In the genomic region with DNA sequence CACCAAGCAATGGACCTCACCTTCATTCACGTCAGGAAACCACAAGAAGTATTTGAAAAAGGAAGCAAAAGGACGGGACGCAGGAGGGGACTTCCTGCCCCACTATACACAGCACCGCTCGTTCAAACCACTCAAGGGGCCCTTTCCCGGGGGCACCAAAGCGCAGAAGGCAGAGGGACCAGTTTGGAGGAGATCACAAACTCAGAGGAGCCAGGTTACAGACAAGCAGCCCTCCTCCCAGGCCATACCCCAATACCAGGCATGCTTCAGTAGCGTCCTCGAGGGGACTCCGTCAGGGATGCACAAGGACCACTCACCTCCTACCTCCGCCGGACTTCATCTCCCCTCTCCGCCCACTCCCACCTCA, we compare ENCODE assay signal across 8 cellular contexts.
DNase-seq lines count a peak whose midpoint lies in the region; ATAC-seq and TF ChIP-seq lines count a peak whose summit lies in the region.

No MANE protein-coding gene starts in this region.

- no peaks in the 10 kb centered on the region for H3K27me3 ChIP-seq in GM06990 (replicated peaks; ENCODE audit: control insufficient read depth, insufficient read depth, low read length)

- ATAC-seq in GM21576 (IDR thresholded peaks at IDR 0.05; ENCODE audit: unreplicated experiment), result peak; percentile 21
- peak; percentile 7 for ATAC-seq in stimulated activated naive CD8-positive, alpha-beta T cell treated with anti-CD3 and anti-CD28 coated beads, Interleukin-15, Interleukin-2, amounts not matched to agents 100 U/mL and 50 U/mL, for 24 hours
- no peak for ATAC-seq in GM18520 (IDR thresholded peaks at IDR 0.05; ENCODE audit: unreplicated experiment)
- no peak for ATAC-seq in HG03196 (IDR thresholded peaks at IDR 0.05; ENCODE audit: unreplicated experiment)

- peaks cover 24% of the 10 kb centered on the region for H3K36me3 ChIP-seq in GM06990 (ENCODE audit: control insufficient read depth, insufficient read depth, low read length)

- peak overlapping the region; percentile 99 for H3K4me3 ChIP-seq in GM06990 (replicated peaks; ENCODE audit: low read depth, low read length)

- no peak for TF ChIP-seq CTCF in GM06990 (IDR thresholded peaks at IDR 0.05; ENCODE audit: insufficient read depth, low read length, poor library complexity, severe bottlenecking)

- DNase-seq in GM06990 (ENCODE audit: extremely low read depth, insufficient read length) (no peak), NAMALWA (ENCODE audit: low spot score) (peak; percentile 70), iris pigment epithelial cell (ENCODE audit: low read depth) (peak; percentile 28)
- DNase-seq in stimulated activated naive CD8-positive, alpha-beta T cell treated with anti-CD3 and anti-CD28 coated beads, Interleukin-15, Interleukin-2, amounts not matched to agents 100 U/mL and 50 U/mL, for 24 hours, result peak; percentile 61

- H3K27ac ChIP-seq in angular gyrus (ENCODE audit: low read depth, low read length), result peak overlapping the region; percentile 95

Comparison
In these comparisons a context has a peak if more than half of its experiments do, and no peak if none do; other contexts are left out.
1. ATAC-seq: peak in GM21576 (single experiment) and stimulated activated naive CD8-positive, alpha-beta T cell treated with anti-CD3 and anti-CD28 coated beads, Interleukin-15, Interleukin-2, amounts not matched to agents 100 U/mL and 50 U/mL, for 24 hours (single experiment); none in GM18520 (single experiment) and HG03196 (single experiment).